15 cellular contexts compared by ENCODE assay signal in the genomic region with DNA sequence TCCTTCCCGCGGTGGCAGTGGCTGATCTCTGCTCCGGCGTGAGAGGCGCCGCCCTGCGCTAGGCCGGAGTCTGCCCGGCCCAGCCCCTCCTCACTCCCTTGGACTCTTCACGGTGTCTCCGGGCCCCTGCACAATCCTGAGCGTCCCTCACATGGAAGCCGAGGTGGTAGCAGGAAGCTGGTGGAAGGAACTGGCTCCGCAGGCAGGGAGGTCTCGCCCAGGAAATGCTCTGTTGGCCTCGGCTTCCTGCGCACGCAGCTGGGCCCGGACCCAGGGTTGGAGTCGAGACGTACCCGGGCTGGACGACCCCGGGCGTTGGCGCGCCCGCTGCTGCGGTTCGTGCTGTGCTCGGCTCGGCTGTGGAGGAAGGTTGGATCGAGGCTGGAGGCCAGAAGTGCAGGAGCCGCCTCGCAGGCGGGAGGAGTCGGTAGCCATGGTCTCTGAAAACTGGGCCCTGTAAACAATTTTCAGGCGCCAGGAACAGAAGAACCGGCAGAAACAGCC. TPM values are rescaled to one million over a fixed set of nuclear protein-coding genes. Genes with fewer than 3 reads are reported as not detected.
DNase-seq lines count a peak whose midpoint lies in the region; ATAC-seq and TF ChIP-seq lines count a peak whose summit lies in the region.
"Had no signal": no experiment of that assay in that cellular context is flagged by ENCODE, and none has a peak within 500 bp of the region (broad histone marks: within the 10 kb centered on the region; RNA-seq: fewer than 3 reads in every experiment).

No MANE protein-coding gene starts in this region.

- peak overlapping the region; percentile 21; the same call in 1 of the 2 replicates for H3K4me3 ChIP-seq in ACC112 (ENCODE audit: low read depth, low read length)
- peak overlapping the region; percentile 8 for H3K4me3 ChIP-seq in ovary

- intact Hi-C loops in Right ventricle myocardium superior (cut with DNase I), result no loop called here
- intact Hi-C loops in ovary (cut with DNase I), result no loop called here

- no peaks in the 10 kb centered on the region for H3K36me3 ChIP-seq in ACC112 (ENCODE audit: insufficient read depth, low read length)
- no peaks in the 10 kb centered on the region for H3K36me3 ChIP-seq in ovary

- H3K27me3 ChIP-seq in ACC112 (ENCODE audit: insufficient read depth, low read length) (no peaks in the 10 kb centered on the region), ovary (no peaks in the 10 kb centered on the region)

- DNase-seq in NCI-H146 (lab: John Stamatoyannopoulos, UW) (peak; percentile 74), Right ventricle myocardium superior (peak; percentile 53), ovary (peak in 3 of 5 donors; percentile 22 to 40 (median 35)), GM13976 (ENCODE audit: low spot score) (no peak)
- no peak for DNase-seq in activated effector memory CD4-positive, alpha-beta T cell treated with anti-CD3 and anti-CD28 coated beads, Interleukin-2, amount 50 U/mL, for 16 hours
- DNase-seq: activated CD4-positive, alpha-beta T cell treated with anti-CD3 and anti-CD28 coated beads, Interleukin-2, amount 50 U/mL, for 4 hours; DMS79 treated with DMSO at 0.1 percent for 48 hours; NCI-H1105 treated with DMSO at 0.1 percent for 48 hours; NCI-H524; stimulated activated CD4-positive, alpha-beta T cell treated with anti-CD3 and anti-CD28 coated beads, Interleukin-1b, Interleukin-23, amount 100 ng/mL, for 48 hours; T-helper 9 cell had no signal

- H3K9me3 ChIP-seq in ovary, result no peaks in the 10 kb centered on the region

- WGBS in ovary, 3 donors, result 4 to 11% (median 6%) methylated on average over 27 to 39 of the region's 39 CpGs

- peak; percentile 51 for ATAC-seq in Right ventricle myocardium superior (ENCODE audit: poor library complexity)
- ATAC-seq in GM19455 (IDR thresholded peaks at IDR 0.05; ENCODE audit: unreplicated experiment), result no peak
- no peak for ATAC-seq in HG02938 (IDR thresholded peaks at IDR 0.05; ENCODE audit: unreplicated experiment)
- ATAC-seq: HepG2 had no signal

- TF ChIP-seq CTCF in ovary (IDR thresholded peaks at IDR 0.05) (no peak), GM13976 (IDR thresholded peaks at IDR 0.05; ENCODE audit: borderline replicate concordance, control extremely low read depth, extremely low read depth, insufficient read depth, missing control alignments) (no peak)

- H3K27ac ChIP-seq in ACC112 (ENCODE audit: low read depth, low read length) (no peak overlapping the region), ovary (peak overlapping the region in 1 of 2 donors; percentile 33)

- TF ChIP-seq EP300 in ovary (IDR thresholded peaks at IDR 0.05), result no peak

- no peak for TF ChIP-seq POLR2A in ovary (IDR thresholded peaks at IDR 0.05)

- no peak overlapping the region for H2AFZ ChIP-seq in ACC112 (ENCODE audit: low read length, unreplicated experiment)

- H3K79me2 ChIP-seq in ACC112 (ENCODE audit: control insufficient read depth, insufficient read depth, low read length, unreplicated experiment), result no peaks in the 10 kb centered on the region

- in situ Hi-C loops in GM13976 (cut with MboI; ENCODE audit: low sequenced_read_pairs, unreplicated experiment), result no loop called here

- no peaks in the 10 kb centered on the region for H3K4me1 ChIP-seq in ACC112 (ENCODE audit: control insufficient read depth, insufficient read depth, low read length, unreplicated experiment)
- H3K4me1 ChIP-seq in ovary (ENCODE audit: insufficient read depth), result peaks cover 1% of the 10 kb centered on the region

RNA-seq across cellular contexts. Expression of a gene that starts 46.3 kb away (rescaled TPM):
- total RNA-seq in Right ventricle myocardium superior (1.3 TPM), ovary (1 to 10 TPM in 6 of 7 donors, not detected in 1; 1.4 to 2.2 (median 1.9) TPM)
- under 1 TPM; 0.58 to 0.83 TPM for polyA plus RNA-seq in ovary

Comparison
In these comparisons a context has a peak if more than half of its experiments do, and no peak if none do; other contexts are left out.
1. DNase-seq: peak in NCI-H146 (single experiment), Right ventricle myocardium superior (single experiment) and ovary (3 of 5); none in activated effector memory CD4-positive, alpha-beta T cell treated with anti-CD3 and anti-CD28 coated beads, Interleukin-2, amount 50 U/mL, for 16 hours (single experiment) and GM13976 (single experiment).